ENCODE assay signal across 2 cellular contexts in genomic region chr19:53101518-53101917, GRCh38.
TF ChIP-seq lines count a peak whose summit lies in the region.

No MANE protein-coding gene starts in this region.

TF ChIP-seq in GM12878, 131 proteins besides CTCF, POLR2A, EP300 and RAD21:
- TF ChIP-seq ZNF592 (IDR thresholded peaks at IDR 0.05) (no peak), SPI1 (IDR thresholded peaks at IDR 0.05; ENCODE audit: borderline replicate concordance, insufficient read depth, low read depth, low read length) (peak; percentile 13; the same call in 1 of the 2 replicates)
TF ChIP-seq in GM12878: peak in this region for 1.

TF ChIP-seq in HEK293T, 16 proteins besides CTCF, POLR2A, EP300 and RAD21:
- no peak for TF ChIP-seq LEF1 (IDR thresholded peaks at IDR 0.05; ENCODE audit: borderline replicate concordance)
- TF ChIP-seq SUZ12 (IDR thresholded peaks at IDR 0.05): no peak
- TF ChIP-seq ZNF384 (IDR thresholded peaks at IDR 0.05): no peak
- no peak for TF ChIP-seq TARDBP (IDR thresholded peaks at IDR 0.05)
- TF ChIP-seq FOXA1 (IDR thresholded peaks at IDR 0.05): no peak
- TF ChIP-seq PKNOX1 (IDR thresholded peaks at IDR 0.05): no peak
- TF ChIP-seq FOXK2 (IDR thresholded peaks at IDR 0.05): no peak
- TF ChIP-seq L3MBTL2 (conservative IDR thresholded peaks at IDR 0.05): no peak
- TF ChIP-seq HDGF (IDR thresholded peaks at IDR 0.05; ENCODE audit: borderline replicate concordance): no peak
- TF ChIP-seq CTBP1 (IDR thresholded peaks at IDR 0.05; ENCODE audit: borderline replicate concordance): no peak
- TF ChIP-seq ARNT (IDR thresholded peaks at IDR 0.05): no peak
- TF ChIP-seq SP1 (IDR thresholded peaks at IDR 0.05): no peak
- no peak for TF ChIP-seq ELF4 (IDR thresholded peaks at IDR 0.05)
- no peak for TF ChIP-seq FOXM1 (IDR thresholded peaks at IDR 0.05; ENCODE audit: borderline replicate concordance)
- TF ChIP-seq BHLHE40 (IDR thresholded peaks at IDR 0.05; ENCODE audit: borderline replicate concordance): no peak
- no peak for TF ChIP-seq NFRKB (IDR thresholded peaks at IDR 0.05)
TF ChIP-seq in HEK293T: peak in this region for 0.
